In genomic region chr14:78197088-78197487, GRCh38 we compare ENCODE assay signal across 27 cellular contexts. TPM values are rescaled to one million over a fixed set of nuclear protein-coding genes. Genes with fewer than 3 reads are reported as not detected.
"Had no signal": no experiment of that assay in that cellular context is flagged by ENCODE, and none has a peak within 500 bp of the region (broad histone marks: within the 10 kb centered on the region; RNA-seq: fewer than 3 reads in every experiment).

No MANE protein-coding gene starts in this region.

- DNase-seq: activated CD4-positive, alpha-beta memory T cell treated with anti-CD3 and anti-CD28 coated beads for 36 hours; activated CD4-positive, alpha-beta T cell treated with anti-CD3 and anti-CD28 coated beads, Interleukin-2, amount 10 ng/mL, durations not matched to agents 24 days and 14 days; activated CD4-positive, CD25-positive, alpha-beta regulatory T cell treated with anti-CD3 and anti-CD28 coated beads, Interleukin-2, amount 50 U/mL, for 72 hours; activated CD8-positive, alpha-beta memory T cell treated with anti-CD3 and anti-CD28 coated beads, Interleukin-2, amount 50 U/mL, for 4 hours; activated gamma-delta T cell; activated naive CD4-positive, alpha-beta T cell treated with anti-CD3 and anti-CD28 coated beads, Interleukin-2, amount 10 ng/mL, durations not matched to agents 7 days and 5 days; activated naive CD8-positive, alpha-beta T cell treated with anti-CD3 and anti-CD28 coated beads, Interleukin-2, amount 10 ng/mL, durations not matched to agents 7 days and 5 days; activated T-cell treated with anti-CD3 and anti-CD28 coated beads, Interleukin-2, amount 50 U/mL, for 24 hours; brain microvascular endothelial cell; hippocampal formation; midbrain; naive thymus-derived CD8-positive, alpha-beta T cell; psoas muscle; stimulated activated CD4-positive, alpha-beta T cell treated with anti-CD3 and anti-CD28 coated beads, Interleukin-1b, Interleukin-23, amount 100 ng/mL, for 48 hours; stimulated activated CD4-positive, alpha-beta T cell treated with anti-CD3 and anti-CD28 coated beads, Interleukin-4, amount 100 ng/mL, for 4 hours; stimulated activated CD8-positive, alpha-beta memory T cell treated with anti-CD3 and anti-CD28 coated beads, Interleukin-4, amount 100 ng/mL, for 48 hours; stimulated activated naive CD8-positive, alpha-beta T cell treated with anti-CD3 and anti-CD28 coated beads, Interleukin-15, amount 100 ng/mL, for 72 hours; substantia nigra; uterus; WERI-Rb-1 had no signal

- H3K27ac ChIP-seq: ascending aorta, brain microvascular endothelial cell, gastroesophageal sphincter, parathyroid adenoma, psoas muscle, right atrium auricular region, uterus, WERI-Rb-1 had no signal

- ATAC-seq: gastroesophageal sphincter; naive thymus-derived CD8-positive, alpha-beta T cell; psoas muscle; stimulated activated memory B cell treated with anti-CD40 and anti-IgM and Interleukin-4, amounts not matched to agents 10 μg/mL and 1 μg/mL and 100 μg/mL, for 72 hours; stimulated activated naive CD8-positive, alpha-beta T cell treated with anti-CD3 and anti-CD28 coated beads, Interleukin-15, amount 100 ng/mL, for 72 hours had no signal

- H3K36me3 ChIP-seq: ascending aorta, brain microvascular endothelial cell, gastroesophageal sphincter, right atrium auricular region, uterus, WERI-Rb-1 had no signal

- H3K9me3 ChIP-seq: ascending aorta, psoas muscle, uterus had no signal

- H3K4me3 ChIP-seq: ascending aorta, gastroesophageal sphincter, psoas muscle, right atrium auricular region, smooth muscle cell, uterus had no signal

- H3K27me3 ChIP-seq: ascending aorta, brain microvascular endothelial cell, right atrium auricular region, uterus had no signal

- H3K4me1 ChIP-seq: ascending aorta, gastroesophageal sphincter, parathyroid adenoma, psoas muscle, right atrium auricular region, uterus had no signal

RNA-seq across cellular contexts. Expression of gene NRXN3, which starts 26.9 kb away (rescaled TPM):
- total RNA-seq: activated CD4-positive, alpha-beta memory T cell treated with anti-CD3 and anti-CD28 coated beads for 36 hours; activated CD4-positive, alpha-beta T cell treated with anti-CD3 and anti-CD28 coated beads, Interleukin-2, amount 10 ng/mL, durations not matched to agents 24 days and 14 days; activated CD8-positive, alpha-beta memory T cell treated with anti-CD3 and anti-CD28 coated beads for 36 hours; activated naive CD8-positive, alpha-beta T cell treated with anti-CD3 and anti-CD28 coated beads, Interleukin-2, amount 10 ng/mL, durations not matched to agents 7 days and 5 days; naive thymus-derived CD8-positive, alpha-beta T cell had no signal
